ENCODE assay signal across 1 cellular context in genomic region chr2:43068053-43068471, GRCh38.
A peak's percentile ranks its signal among the peaks of the same experiment; 100 is the strongest.
TF ChIP-seq lines count a peak whose summit lies in the region.

No MANE protein-coding gene starts in this region.

TF ChIP-seq in H1, 55 proteins besides CTCF, POLR2A, EP300 and RAD21:
- TF ChIP-seq BRCA1 (IDR thresholded peaks at IDR 0.05; ENCODE audit: low read depth, low read length) (no peak), E2F6 (IDR thresholded peaks at IDR 0.05) (peak; percentile 73)
TF ChIP-seq in H1: peak in this region for 1.
